14 cellular contexts compared by ENCODE assay signal in the genomic region with DNA sequence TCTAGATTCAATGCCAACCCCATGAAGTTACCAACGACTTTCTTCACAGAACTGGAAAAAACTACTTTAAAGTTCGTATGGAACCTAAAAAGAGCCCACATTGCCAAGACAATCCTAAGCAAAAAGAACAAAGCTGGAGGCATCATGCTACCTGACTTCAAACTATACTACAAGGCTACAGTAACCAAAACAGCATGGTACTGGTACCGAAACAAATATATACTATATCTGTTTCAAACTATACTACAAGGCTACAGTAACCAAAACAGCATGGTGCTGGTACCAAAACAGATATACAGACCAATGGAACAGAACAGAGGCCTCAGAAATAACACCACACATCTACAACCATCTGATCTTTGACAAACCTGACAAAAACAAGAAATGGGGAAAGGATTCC. TPM values are rescaled to one million over a fixed set of nuclear protein-coding genes. Genes with fewer than 3 reads are reported as not detected.
"Had no signal": no experiment of that assay in that cellular context is flagged by ENCODE, and none has a peak within 500 bp of the region (broad histone marks: within the 10 kb centered on the region; RNA-seq: fewer than 3 reads in every experiment).

No MANE protein-coding gene starts in this region.

RNA-seq across cellular contexts. Expression of a gene that starts 48.6 kb away (rescaled TPM):
- total RNA-seq: activated B cell treated with CpG ODN at 0.5 μM for 24 hours; activated CD4-positive, alpha-beta memory T cell treated with anti-CD3 and anti-CD28 coated beads for 36 hours; activated CD4-positive, alpha-beta memory T cell treated with anti-CD3 and anti-CD28 coated beads, Interleukin-2, amount 10 ng/mL, durations not matched to agents 7 days and 5 days; activated CD4-positive, alpha-beta T cell treated with anti-CD3 and anti-CD28 coated beads for 36 hours; activated CD4-positive, alpha-beta T cell treated with anti-CD3 and anti-CD28 coated beads, Interleukin-2, amount 10 ng/mL, durations not matched to agents 24 days and 14 days; activated CD4-positive, alpha-beta T cell treated with anti-CD3 and anti-CD28 coated beads, Interleukin-2, amount 10 ng/mL, durations not matched to agents 7 days and 5 days; activated CD8-positive, alpha-beta memory T cell treated with anti-CD3 and anti-CD28 coated beads for 36 hours; activated CD8-positive, alpha-beta memory T cell treated with anti-CD3 and anti-CD28 coated beads, Interleukin-2, amount 10 ng/mL, durations not matched to agents 7 days and 5 days; activated CD8-positive, alpha-beta T cell treated with anti-CD3 and anti-CD28 coated beads for 36 hours; activated CD8-positive, alpha-beta T cell treated with anti-CD3 and anti-CD28 coated beads, Interleukin-2, amount 10 ng/mL, durations not matched to agents 7 days and 5 days; T-helper 1 cell treated with Interleukin-12 subunit alpha and Interleukin-12 subunit beta and Interleukin-4 antibody, amounts not matched to agents 30 ng/mL and 1 ng/mL, for 36 hours; T-helper 17 cell; T-helper 2 cell treated with Interferon-gamma antibody and Interleukin-4, amounts not matched to agents 100 ng/mL and 5 ng/mL, for 36 hours; WTC11 had no signal
